17 cellular contexts compared by ENCODE assay signal in the genomic region with DNA sequence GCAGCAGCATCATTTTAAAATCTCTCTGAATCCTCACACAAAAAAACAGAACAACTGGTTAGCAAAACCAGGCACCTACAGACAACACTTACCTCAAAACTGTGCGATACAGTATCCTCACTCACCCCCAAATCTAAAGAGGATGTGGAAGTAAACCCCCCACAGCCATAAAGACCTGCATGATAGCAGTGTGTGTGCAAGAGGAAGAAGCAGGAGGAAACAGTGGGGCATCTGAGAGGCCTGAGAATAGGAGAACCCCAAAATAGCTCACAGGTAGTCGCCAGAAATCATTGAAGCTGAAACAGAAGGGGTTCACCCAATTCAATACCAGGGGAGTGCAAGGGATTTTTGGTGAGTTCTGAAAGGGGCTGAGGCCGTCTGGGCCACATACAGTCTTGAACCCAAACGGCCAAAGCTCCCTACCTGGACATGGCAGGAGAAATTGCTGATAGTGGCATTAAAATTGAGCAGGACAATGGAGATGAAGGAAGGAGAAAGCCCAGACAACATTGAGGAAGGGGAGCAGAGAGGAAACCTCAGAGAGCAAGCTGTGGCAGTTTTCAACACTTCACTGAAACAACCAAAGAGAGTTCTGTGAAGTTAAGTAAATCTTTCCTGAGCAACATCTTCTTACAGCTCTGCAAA.
A peak's percentile ranks its signal among the peaks of the same experiment; 100 is the strongest.
DNase-seq lines count a peak whose midpoint lies in the region; ATAC-seq and TF ChIP-seq lines count a peak whose summit lies in the region.
"Had no signal": no experiment of that assay in that cellular context is flagged by ENCODE, and none has a peak within 500 bp of the region (broad histone marks: within the 10 kb centered on the region; RNA-seq: fewer than 3 reads in every experiment).

No MANE protein-coding gene starts in this region.

- H3K36me3 ChIP-seq in SK-N-SH (replicated peaks in 1 of 2; ENCODE audit: control insufficient read depth in 1 of 2, insufficient read depth in 2 of 2, low read length in 1 of 2) = peaks cover 4 to 6% of the 10 kb centered on the region in 2 experiments

- no peaks in the 10 kb centered on the region for H3F3A ChIP-seq in SK-N-SH (replicated peaks; ENCODE audit: insufficient read depth)

- CTCF ChIA-PET in SK-N-SH (lab: Yijun Ruan, JAX) = interaction anchor here (0.8 kb wide), 1 partner anchor 32 kb away, joined by 3 read pairs; no protein-coding TSS in a partner anchor

- H3K4me1 Mint-ChIP-seq in T-helper 17 cell = no peaks in the 10 kb centered on the region
- H3K4me1 Mint-ChIP-seq in activated T-helper 17 cell treated with anti-CD3 and anti-CD28 coated beads, Interleukin-2, amount 50 U/mL, for 72 hours = no peaks in the 10 kb centered on the region
- H3K4me1 Mint-ChIP-seq: activated CD8-positive, alpha-beta memory T cell treated with anti-CD3 and anti-CD28 coated beads, Interleukin-2, amount 10 ng/mL, durations not matched to agents 7 days and 5 days; natural killer cell had no signal

- TF ChIP-seq EP300 in SK-N-SH (IDR thresholded peaks at IDR 0.05; ENCODE audit: borderline replicate concordance in 1 of 2, low read depth in 1 of 2, low read length in 1 of 2) = no peak

- no peaks in the 10 kb centered on the region for H3K27me3 ChIP-seq in SK-N-SH (ENCODE audit: insufficient read depth)
- H3K27me3 ChIP-seq: left lung, sigmoid colon had no signal

- WGBS in SK-N-SH (ENCODE audit: low lambda C conversion rate) = 95% methylated on average over 4 of the region's 4 CpGs

- H3K9me3 ChIP-seq in T-helper 17 cell (ENCODE audit: control insufficient read depth, low read length, poor library complexity, severe bottlenecking) = no peaks in the 10 kb centered on the region
- no peaks in the 10 kb centered on the region for H3K9me3 ChIP-seq in SK-N-SH
- H3K9me3 ChIP-seq: left lung, sigmoid colon had no signal

- H2AFZ ChIP-seq in SK-N-SH (ENCODE audit: low read depth) = no peak overlapping the region

- ATAC-seq in GM18502 (IDR thresholded peaks at IDR 0.05; ENCODE audit: poor library complexity, unreplicated experiment) (peak; percentile 85), GM19463 (IDR thresholded peaks at IDR 0.05; ENCODE audit: unreplicated experiment) (peak; percentile 58), HG02885 (IDR thresholded peaks at IDR 0.05; ENCODE audit: poor library complexity, unreplicated experiment) (peak; percentile 79), T-helper 17 cell (no peak), HG02973 (IDR thresholded peaks at IDR 0.05; ENCODE audit: unreplicated experiment) (no peak)
- ATAC-seq in activated T-helper 17 cell treated with anti-CD3 and anti-CD28 coated beads, Interleukin-2, amount 50 U/mL, for 72 hours (replicated peaks) = no peak
- ATAC-seq: activated CD8-positive, alpha-beta memory T cell treated with anti-CD3 and anti-CD28 coated beads, Interleukin-2, amount 10 ng/mL, durations not matched to agents 7 days and 5 days; natural killer cell had no signal

- no peak for TF ChIP-seq RAD21 in SK-N-SH (IDR thresholded peaks at IDR 0.05; ENCODE audit: low read length)

- no peaks in the 10 kb centered on the region for H3K9me2 ChIP-seq in SK-N-SH

- H3K27ac ChIP-seq in SK-N-SH (ENCODE audit: low read depth in 2 of 2, low read length in 1 of 2) = no peak overlapping the region
- H3K27ac ChIP-seq: sigmoid colon had no signal

- no peak overlapping the region for H3K4me3 Mint-ChIP-seq in T-helper 17 cell
- H3K4me3 Mint-ChIP-seq in activated T-helper 17 cell treated with anti-CD3 and anti-CD28 coated beads, Interleukin-2, amount 50 U/mL, for 72 hours = no peak overlapping the region
- H3K4me3 Mint-ChIP-seq: activated CD8-positive, alpha-beta memory T cell treated with anti-CD3 and anti-CD28 coated beads, Interleukin-2, amount 10 ng/mL, durations not matched to agents 7 days and 5 days; activated naive CD8-positive, alpha-beta T cell; natural killer cell had no signal

- H3K4me2 ChIP-seq in SK-N-SH = no peak overlapping the region

- H3K27me3 Mint-ChIP-seq in T-helper 17 cell = no peaks in the 10 kb centered on the region
- H3K27me3 Mint-ChIP-seq in activated T-helper 17 cell treated with anti-CD3 and anti-CD28 coated beads, Interleukin-2, amount 50 U/mL, for 72 hours = no peaks in the 10 kb centered on the region
- H3K27me3 Mint-ChIP-seq: activated CD8-positive, alpha-beta memory T cell treated with anti-CD3 and anti-CD28 coated beads, Interleukin-2, amount 10 ng/mL, durations not matched to agents 7 days and 5 days; activated naive CD8-positive, alpha-beta T cell had no signal

- H3K9me3 Mint-ChIP-seq in activated T-helper 17 cell treated with anti-CD3 and anti-CD28 coated beads, Interleukin-2, amount 50 U/mL, for 72 hours = no peaks in the 10 kb centered on the region
- H3K9me3 Mint-ChIP-seq: natural killer cell had no signal

- no peaks in the 10 kb centered on the region for H4K20me1 ChIP-seq in SK-N-SH (ENCODE audit: insufficient read depth)

- no peaks in the 10 kb centered on the region; a peak in 1 of 4 replicates for H3K4me1 ChIP-seq in SK-N-SH (ENCODE audit: control insufficient read depth in 1 of 2, insufficient read depth in 2 of 2, low read depth in 1 of 2, low read length in 1 of 2)
- H3K4me1 ChIP-seq: sigmoid colon had no signal

- H3K79me2 ChIP-seq in SK-N-SH (ENCODE audit: insufficient read depth) = no peaks in the 10 kb centered on the region

- POLR2A ChIA-PET in SK-N-SH (lab: Yijun Ruan, JAX) = no interaction called here

- peak overlapping the region; percentile 5 for H3K27ac Mint-ChIP-seq in T-helper 17 cell
- H3K27ac Mint-ChIP-seq in activated T-helper 17 cell treated with anti-CD3 and anti-CD28 coated beads, Interleukin-2, amount 50 U/mL, for 72 hours = no peak overlapping the region
- H3K27ac Mint-ChIP-seq: activated CD8-positive, alpha-beta memory T cell treated with anti-CD3 and anti-CD28 coated beads, Interleukin-2, amount 10 ng/mL, durations not matched to agents 7 days and 5 days; activated naive CD8-positive, alpha-beta T cell; natural killer cell had no signal

- no peak overlapping the region for H3K4me3 ChIP-seq in SK-N-SH (ENCODE audit: low read depth in 2 of 2, low read length in 1 of 2)
- H3K4me3 ChIP-seq: left lung, sigmoid colon had no signal

- DNase-seq in T-helper 17 cell (no peak), SK-N-SH (no peak), RKO (ENCODE audit: low spot score) (no peak)
- DNase-seq: activated CD8-positive, alpha-beta memory T cell treated with anti-CD3 and anti-CD28 coated beads, Interleukin-2, amount 10 ng/mL, durations not matched to agents 7 days and 5 days; caudate nucleus; DMS79; left lung; natural killer cell; NCI-H1105; sigmoid colon; substantia nigra had no signal

- no peak overlapping the region for H3K9ac ChIP-seq in SK-N-SH

- peaks cover 8% of the 10 kb centered on the region for H3K36me3 Mint-ChIP-seq in T-helper 17 cell (ENCODE audit: low read depth)
- H3K36me3 Mint-ChIP-seq in activated T-helper 17 cell treated with anti-CD3 and anti-CD28 coated beads, Interleukin-2, amount 50 U/mL, for 72 hours (ENCODE audit: low read depth) = peaks cover 17% of the 10 kb centered on the region
- H3K36me3 Mint-ChIP-seq: activated CD8-positive, alpha-beta memory T cell treated with anti-CD3 and anti-CD28 coated beads, Interleukin-2, amount 10 ng/mL, durations not matched to agents 7 days and 5 days had no signal

- no peak for TF ChIP-seq CTCF in SK-N-SH (IDR thresholded peaks at IDR 0.05)

TF ChIP-seq in SK-N-SH, 30 proteins besides CTCF, POLR2A, EP300 and RAD21:
- TF ChIP-seq NRF1 (IDR thresholded peaks at IDR 0.05; ENCODE audit: low read depth, low read length) = no peak
- no peak for TF ChIP-seq USF1 (IDR thresholded peaks at IDR 0.05; ENCODE audit: borderline replicate concordance, low read depth)
- TF ChIP-seq, protein P1, sequence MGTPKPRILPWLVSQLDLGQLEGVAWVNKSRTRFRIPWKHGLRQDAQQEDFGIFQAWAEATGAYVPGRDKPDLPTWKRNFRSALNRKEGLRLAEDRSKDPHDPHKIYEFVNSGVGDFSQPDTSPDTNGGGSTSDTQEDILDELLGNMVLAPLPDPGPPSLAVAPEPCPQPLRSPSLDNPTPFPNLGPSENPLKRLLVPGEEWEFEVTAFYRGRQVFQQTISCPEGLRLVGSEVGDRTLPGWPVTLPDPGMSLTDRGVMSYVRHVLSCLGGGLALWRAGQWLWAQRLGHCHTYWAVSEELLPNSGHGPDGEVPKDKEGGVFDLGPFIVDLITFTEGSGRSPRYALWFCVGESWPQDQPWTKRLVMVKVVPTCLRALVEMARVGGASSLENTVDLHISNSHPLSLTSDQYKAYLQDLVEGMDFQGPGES (IDR thresholded peaks at IDR 0.05; ENCODE audit: low read depth, low read length) = no peak
- TF ChIP-seq TAF1 (IDR thresholded peaks at IDR 0.05; ENCODE audit: borderline replicate concordance, low read depth, low read length) = no peak
- TF ChIP-seq PBX3 (IDR thresholded peaks at IDR 0.05) = no peak
- TF ChIP-seq RFX5 (IDR thresholded peaks at IDR 0.05; ENCODE audit: low read length) = no peak
- TF ChIP-seq FOXM1 (IDR thresholded peaks at IDR 0.05; ENCODE audit: low read depth) = no peak
- TF ChIP-seq FOXJ3 (CRISPR knock-in tag; IDR thresholded peaks at IDR 0.05) = no peak

Comparison
In these comparisons a context has a peak if more than half of its experiments do, and no peak if none do; other contexts are left out.
1. ATAC-seq: peak in GM18502 (single experiment), GM19463 (single experiment) and HG02885 (single experiment); none in T-helper 17 cell (single experiment), activated T-helper 17 cell treated with anti-CD3 and anti-CD28 coated beads, Interleukin-2, amount 50 U/mL, for 72 hours (single experiment) and HG02973 (single experiment).